In genomic region chr1:205581321-205581980, GRCh38 we compare ENCODE assay signal across 23 cellular contexts. TPM values are rescaled to one million over a fixed set of nuclear protein-coding genes. Genes with fewer than 3 reads are reported as not detected.
A peak's percentile ranks its signal among the peaks of the same experiment; 100 is the strongest.
DNase-seq lines count a peak whose midpoint lies in the region; ATAC-seq and TF ChIP-seq lines count a peak whose summit lies in the region.
"Had no signal": no experiment of that assay in that cellular context is flagged by ENCODE, and none has a peak within 500 bp of the region (broad histone marks: within the 10 kb centered on the region; RNA-seq: fewer than 3 reads in every experiment).

No MANE protein-coding gene starts in this region.

- H3K4me3 ChIP-seq in colonic mucosa (no peak overlapping the region), mucosa of rectum (ENCODE audit: low read length in 2 of 2) (no peak overlapping the region), suprapubic skin (no peak overlapping the region)
- H3K4me3 ChIP-seq: A549, neural progenitor cell, vagina had no signal

- TF ChIP-seq CTCF in colonic mucosa (IDR thresholded peaks at IDR 0.05) (no peak), suprapubic skin (IDR thresholded peaks at IDR 0.05) (no peak)

- no peaks in the 10 kb centered on the region for H3K36me3 Mint-ChIP-seq in activated naive CD4-positive, alpha-beta T cell treated with anti-CD3 and anti-CD28 coated beads for 36 hours (ENCODE audit: low read depth)
- H3K36me3 Mint-ChIP-seq in stimulated activated effector memory CD8-positive, alpha-beta T cell treated with anti-CD3 and anti-CD28 coated beads, Interleukin-12 subunit alpha, Interleukin-12 subunit beta, amount 100 ng/mL, for 72 hours: no peaks in the 10 kb centered on the region
- H3K36me3 Mint-ChIP-seq: neural progenitor cell had no signal

- 93% methylated on average over 2 of the region's 9 CpGs for WGBS in suprapubic skin

- no peak overlapping the region for H3K4me3 Mint-ChIP-seq in activated naive CD4-positive, alpha-beta T cell treated with anti-CD3 and anti-CD28 coated beads for 36 hours
- no peak overlapping the region for H3K4me3 Mint-ChIP-seq in stimulated activated effector memory CD8-positive, alpha-beta T cell treated with anti-CD3 and anti-CD28 coated beads, Interleukin-12 subunit alpha, Interleukin-12 subunit beta, amount 100 ng/mL, for 72 hours
- H3K4me3 Mint-ChIP-seq: activated naive CD8-positive, alpha-beta T cell treated with anti-CD3 and anti-CD28 coated beads, Interleukin-2, amount 50 U/mL, for 24 hours; neural progenitor cell; T-helper 17 cell had no signal

- TF ChIP-seq EP300 in suprapubic skin (IDR thresholded peaks at IDR 0.05): no peak

- CTCF ChIA-PET in activated naive CD4-positive, alpha-beta T cell treated with anti-CD3 and anti-CD28 coated beads for 36 hours (lab: Charles Lee): interaction anchor here (2.7 kb wide), 1 partner anchor 10 kb away, joined by 11 read pairs; no protein-coding TSS in a partner anchor

- no peak for TF ChIP-seq POLR2A in suprapubic skin (IDR thresholded peaks at IDR 0.05)

- peak; percentile 3 for DNase-seq in activated naive CD4-positive, alpha-beta T cell treated with anti-CD3 and anti-CD28 coated beads for 36 hours
- DNase-seq in activated naive CD4-positive, alpha-beta T cell treated with Interleukin-2 at 50 U/mL for 16 hours: no peak
- DNase-seq in colonic mucosa: peak; percentile 21
- peak; percentile 46 to 71 for DNase-seq in suprapubic skin (ENCODE audit: low spot score in 2 of 2)
- no peak for DNase-seq in stimulated activated effector memory CD8-positive, alpha-beta T cell treated with anti-CD3 and anti-CD28 coated beads, Interleukin-12 subunit alpha, Interleukin-12 subunit beta, amount 100 ng/mL, for 72 hours (ENCODE audit: low spot score in 2 of 2)
- DNase-seq: activated CD4-positive, alpha-beta T cell treated with anti-CD3 and anti-CD28 coated beads for 48 hours; activated CD8-positive, alpha-beta memory T cell treated with anti-CD3 and anti-CD28 coated beads, Interleukin-2, amount 50 U/mL, for 4 hours; activated naive CD8-positive, alpha-beta T cell treated with anti-CD3 and anti-CD28 coated beads, Interleukin-2, amount 50 U/mL, for 24 hours; Calu3; effector CD4-positive, alpha-beta T cell; erythroblast; foreskin melanocyte; GOT3; NCI-H1105; SK-N-SH; stimulated activated CD8-positive, alpha-beta memory T cell treated with anti-CD3 and anti-CD28 coated beads, Interleukin-4, amount 100 ng/mL, for 48 hours; T-helper 17 cell had no signal

- peaks cover 4% of the 10 kb centered on the region for H3K27me3 Mint-ChIP-seq in activated naive CD4-positive, alpha-beta T cell treated with anti-CD3 and anti-CD28 coated beads for 36 hours (ENCODE audit: low read depth)
- H3K27me3 Mint-ChIP-seq: activated naive CD8-positive, alpha-beta T cell treated with anti-CD3 and anti-CD28 coated beads, Interleukin-2, amount 50 U/mL, for 24 hours had no signal

- intact Hi-C loops in activated naive CD4-positive, alpha-beta T cell treated with anti-CD3 and anti-CD28 coated beads for 36 hours (cut with micrococcal nuclease): no loop called here
- intact Hi-C loops in colonic mucosa (cut with DNase I): no loop called here

- H3K9me3 Mint-ChIP-seq in activated naive CD4-positive, alpha-beta T cell treated with anti-CD3 and anti-CD28 coated beads for 36 hours: no peaks in the 10 kb centered on the region
- no peaks in the 10 kb centered on the region for H3K9me3 Mint-ChIP-seq in stimulated activated effector memory CD8-positive, alpha-beta T cell treated with anti-CD3 and anti-CD28 coated beads, Interleukin-12 subunit alpha, Interleukin-12 subunit beta, amount 100 ng/mL, for 72 hours
- H3K9me3 Mint-ChIP-seq: activated naive CD8-positive, alpha-beta T cell treated with anti-CD3 and anti-CD28 coated beads, Interleukin-2, amount 50 U/mL, for 24 hours; neural progenitor cell had no signal

- H3K27me3 ChIP-seq in colonic mucosa (no peaks in the 10 kb centered on the region), mucosa of rectum (ENCODE audit: control insufficient read depth in 2 of 2, insufficient read depth in 2 of 2, low read length in 2 of 2) (peaks cover 0 to 4% of the 10 kb centered on the region in 2 donors), suprapubic skin (peaks cover 16% of the 10 kb centered on the region)
- H3K27me3 ChIP-seq: vagina had no signal

- H3K27ac Mint-ChIP-seq in activated naive CD4-positive, alpha-beta T cell treated with anti-CD3 and anti-CD28 coated beads for 36 hours: no peak overlapping the region
- no peak overlapping the region for H3K27ac Mint-ChIP-seq in stimulated activated effector memory CD8-positive, alpha-beta T cell treated with anti-CD3 and anti-CD28 coated beads, Interleukin-12 subunit alpha, Interleukin-12 subunit beta, amount 100 ng/mL, for 72 hours
- H3K27ac Mint-ChIP-seq: neural progenitor cell, T-helper 17 cell had no signal

- H3K9me3 ChIP-seq in colonic mucosa: no peaks in the 10 kb centered on the region
- H3K9me3 ChIP-seq in mucosa of rectum (ENCODE audit: control insufficient read depth in 2 of 2, low read length in 2 of 2): no peaks in the 10 kb centered on the region
- no peaks in the 10 kb centered on the region for H3K9me3 ChIP-seq in suprapubic skin
- H3K9me3 ChIP-seq: A549, SK-N-SH, vagina had no signal

- H3K4me1 ChIP-seq in colonic mucosa: peaks cover 9% of the 10 kb centered on the region
- H3K4me1 ChIP-seq in mucosa of rectum (ENCODE audit: control insufficient read depth in 2 of 2, insufficient read depth in 2 of 2, low read length in 2 of 2): peaks cover 31 to 44% of the 10 kb centered on the region in 2 donors
- peaks cover 28% of the 10 kb centered on the region for H3K4me1 ChIP-seq in suprapubic skin
- H3K4me1 ChIP-seq: A549 had no signal

- H3K4me1 Mint-ChIP-seq in activated naive CD4-positive, alpha-beta T cell treated with anti-CD3 and anti-CD28 coated beads for 36 hours (ENCODE audit: low read depth): peaks cover 2% of the 10 kb centered on the region
- peaks cover 13% of the 10 kb centered on the region for H3K4me1 Mint-ChIP-seq in stimulated activated effector memory CD8-positive, alpha-beta T cell treated with anti-CD3 and anti-CD28 coated beads, Interleukin-12 subunit alpha, Interleukin-12 subunit beta, amount 100 ng/mL, for 72 hours
- H3K4me1 Mint-ChIP-seq: T-helper 17 cell had no signal

- H3K9ac ChIP-seq in colonic mucosa (ENCODE audit: low read depth in 2 of 2, low read length in 2 of 2) (peak overlapping the region in 1 of 2 donors; percentile 65), mucosa of rectum (ENCODE audit: low read depth in 1 of 2, low read length in 2 of 2) (peak overlapping the region in 1 of 2 donors; percentile 65)
- H3K9ac ChIP-seq: neural progenitor cell, SK-N-SH had no signal

- ATAC-seq in GM18858 (IDR thresholded peaks at IDR 0.05; ENCODE audit: unreplicated experiment) (no peak), HG03196 (IDR thresholded peaks at IDR 0.05; ENCODE audit: unreplicated experiment) (no peak)
- ATAC-seq in stimulated activated effector memory CD8-positive, alpha-beta T cell treated with anti-CD3 and anti-CD28 coated beads, Interleukin-12 subunit alpha, Interleukin-12 subunit beta, amount 100 ng/mL, for 72 hours: no peak
- ATAC-seq: A549, T-helper 17 cell had no signal

- H3K36me3 ChIP-seq in colonic mucosa (no peaks in the 10 kb centered on the region), mucosa of rectum (ENCODE audit: control insufficient read depth in 2 of 2, insufficient read depth in 2 of 2, low read length in 2 of 2) (peaks cover 0 to 2% of the 10 kb centered on the region in 2 donors), suprapubic skin (no peaks in the 10 kb centered on the region)
- H3K36me3 ChIP-seq: neural progenitor cell, vagina had no signal

- peak overlapping the region; percentile 50 for H3K27ac ChIP-seq in colonic mucosa
- H3K27ac ChIP-seq in mucosa of rectum (ENCODE audit: low read depth in 2 of 2, low read length in 2 of 2): peak overlapping the region; percentile 81 to 86
- H3K27ac ChIP-seq in suprapubic skin: peak overlapping the region; percentile 72
- H3K27ac ChIP-seq: A549, neural progenitor cell, vagina had no signal

RNA-seq across cellular contexts. Expression of gene ELK4, which starts 50.4 kb away (rescaled TPM):
- 10 to 100 TPM; 60.5 to 62.4 TPM for total RNA-seq in activated naive CD4-positive, alpha-beta T cell treated with anti-CD3 and anti-CD28 coated beads for 36 hours
- 10 to 100 TPM; 30.5 to 37.6 TPM for total RNA-seq in colonic mucosa
- 10 to 100 TPM; 30.9 to 52.6 (median 43.8) TPM for total RNA-seq in suprapubic skin

Comparison
In these comparisons a context has a peak if more than half of its experiments do, and no peak if none do; other contexts are left out.
1. DNase-seq: peak in activated naive CD4-positive, alpha-beta T cell treated with anti-CD3 and anti-CD28 coated beads for 36 hours (single experiment), colonic mucosa (single experiment) and suprapubic skin (2 of 2); none in activated naive CD4-positive, alpha-beta T cell treated with Interleukin-2 at 50 U/mL for 16 hours (single experiment) and stimulated activated effector memory CD8-positive, alpha-beta T cell treated with anti-CD3 and anti-CD28 coated beads, Interleukin-12 subunit alpha, Interleukin-12 subunit beta, amount 100 ng/mL, for 72 hours (0 of 2).
2. Peak in every context shown above with its lines, with median percentiles within 50 percentile points of each other: H3K27ac ChIP-seq.